ENCODE assay signal across 1 cellular context in the genomic region with DNA sequence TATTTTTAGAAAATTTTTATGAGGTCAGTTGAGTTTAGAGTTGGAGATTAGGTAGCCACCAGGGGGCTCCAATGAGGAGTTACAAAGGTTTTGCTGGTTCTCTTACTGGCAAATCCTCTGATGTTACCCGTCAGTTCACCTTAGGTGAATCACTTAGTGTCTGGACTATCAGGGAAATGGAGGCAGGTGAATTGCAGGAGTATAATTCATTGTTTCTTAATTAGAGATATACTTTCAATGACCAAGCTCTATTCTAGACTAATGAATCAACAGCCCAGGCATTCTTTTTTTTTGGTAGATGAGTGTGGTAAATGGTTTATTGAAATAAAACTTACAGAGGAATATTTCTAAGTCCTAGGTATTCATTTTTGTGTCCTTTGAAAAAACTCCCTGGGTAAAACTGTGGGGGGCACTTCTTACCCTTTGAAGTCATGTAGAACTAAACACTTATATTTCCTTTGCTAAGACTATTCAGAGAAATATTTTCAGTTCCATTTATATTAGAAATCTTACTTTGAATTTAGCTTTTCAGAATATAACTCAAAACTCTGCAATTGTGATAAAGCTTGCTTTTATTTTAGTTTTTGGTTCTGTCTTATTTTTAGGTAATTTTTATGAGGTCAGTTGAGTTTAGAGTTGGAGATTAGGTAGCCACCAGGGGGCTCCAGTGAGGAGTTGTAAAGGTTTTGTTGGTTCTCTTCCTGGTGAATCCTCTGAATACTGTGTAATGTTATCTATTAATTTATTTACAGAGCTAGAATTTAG.
A peak's percentile ranks its signal among the peaks of the same experiment; 100 is the strongest.
TF ChIP-seq lines count a peak whose summit lies in the region.

No MANE protein-coding gene starts in this region.

TF ChIP-seq in GM12878, 131 proteins besides CTCF, POLR2A, EP300 and RAD21:
- TF ChIP-seq SMC3 (IDR thresholded peaks at IDR 0.05; ENCODE audit: borderline replicate concordance, low read length) (peak; percentile 35; the same call in 1 of the 2 replicates), MXI1 (IDR thresholded peaks at IDR 0.05; ENCODE audit: low read depth, low read length) (no peak), ATF7 (IDR thresholded peaks at IDR 0.05; ENCODE audit: low read depth) (0 out of 2 replicates have a peak, but pooled peaks have one; percentile 17)
